8 cellular contexts compared by ENCODE assay signal in genomic region chr1:94418664-94419655, GRCh38. TPM values are rescaled to one million over a fixed set of nuclear protein-coding genes. Genes with fewer than 3 reads are reported as not detected.
DNase-seq lines count a peak whose midpoint lies in the region; ATAC-seq, FAIRE-seq and TF ChIP-seq lines count a peak whose summit lies in the region.

No MANE protein-coding gene starts in this region.

- H3K9ac ChIP-seq in SK-N-SH, result peak overlapping the region; percentile 69
- H3K9ac ChIP-seq in H1 (replicated peaks in 1 of 4; ENCODE audit: extremely low read depth in 1 of 4, low read depth in 3 of 4, low read length in 3 of 4), result peak overlapping the region; percentile 60 to 78 (median 70)

- no peak overlapping the region for H2BK12ac ChIP-seq in H1 (ENCODE audit: low read depth, low read length)

- ATAC-seq in CD4-positive, CD25-positive, alpha-beta regulatory T cell (ENCODE audit: low read depth in 2 of 2), result peak in 1 of 2 donors; percentile 0
- ATAC-seq in GM18873 (IDR thresholded peaks at IDR 0.05; ENCODE audit: low FRiP score, unreplicated experiment) (peak; percentile 24), HG03432 (IDR thresholded peaks at IDR 0.05; ENCODE audit: unreplicated experiment) (peak; percentile 28), memory B cell (ENCODE audit: low read depth) (peak; percentile 1)

- H3K9me2 ChIP-seq in SK-N-SH, result no peaks in the 10 kb centered on the region

- no peak overlapping the region for H2BK15ac ChIP-seq in H1 (ENCODE audit: low read length)

- H4K8ac ChIP-seq in H1 (ENCODE audit: extremely low read depth, insufficient read depth, low read length), result peak overlapping the region; percentile 92; the same call in 1 of the 2 replicates

- TF ChIP-seq EP300 in SK-N-SH (IDR thresholded peaks at IDR 0.05; ENCODE audit: borderline replicate concordance in 1 of 2, low read depth in 1 of 2, low read length in 1 of 2) (no peak), H1 (IDR thresholded peaks at IDR 0.05; ENCODE audit: borderline replicate concordance in 1 of 2, low read depth in 2 of 2, low read length in 2 of 2) (no peak)

- no peak overlapping the region for H2BK120ac ChIP-seq in H1 (replicated peaks; ENCODE audit: low read depth, low read length)

- peaks cover 50% of the 10 kb centered on the region for H3K79me2 ChIP-seq in SK-N-SH (ENCODE audit: insufficient read depth)
- H3K79me2 ChIP-seq in H1 (ENCODE audit: control insufficient read depth in 1 of 2, insufficient read depth in 2 of 2, low read length in 2 of 2), result peaks cover 0 to 48% of the 10 kb centered on the region in 2 experiments; a peak in 3 of 4 replicates

- H2AK5ac ChIP-seq in H1 (ENCODE audit: low read depth, low read length), result no peak overlapping the region

- H2AFZ ChIP-seq in SK-N-SH (ENCODE audit: low read depth) (peak overlapping the region; percentile 78; the same call in 1 of the 2 replicates), H1 (ENCODE audit: low read length) (peak overlapping the region; percentile 48; the same call in 1 of the 2 replicates)

- H3K27ac ChIP-seq in CD4-positive, CD25-positive, alpha-beta regulatory T cell (ENCODE audit: insufficient read depth, low read length, poor library complexity, severe bottlenecking), result peak overlapping the region; percentile 80
- peak overlapping the region; percentile 85 to 89 for H3K27ac ChIP-seq in SK-N-SH (ENCODE audit: low read depth in 2 of 2, low read length in 1 of 2)
- no peak overlapping the region; the same call in 1 of the 2 replicates for H3K27ac ChIP-seq in H1 (ENCODE audit: low read depth, low read length)
- H3K27ac ChIP-seq in thyroid gland, result peak overlapping the region; percentile 85 to 92 (median 90)

- H4K91ac ChIP-seq in H1 (replicated peaks; ENCODE audit: insufficient read length, low read length), result no peak overlapping the region

- H3K23me2 ChIP-seq in H1 (ENCODE audit: low read depth, low read length), result peaks cover 15% of the 10 kb centered on the region

- peaks cover 2% of the 10 kb centered on the region for H3K27me3 ChIP-seq in CD4-positive, CD25-positive, alpha-beta regulatory T cell (ENCODE audit: control insufficient read depth, insufficient read depth, low read length)
- H3K27me3 ChIP-seq in SK-N-SH (ENCODE audit: insufficient read depth) (no peaks in the 10 kb centered on the region), H1 (replicated peaks in 1 of 4; ENCODE audit: control insufficient read depth in 3 of 4, extremely low read depth in 1 of 4, insufficient read depth in 3 of 4, low read length in 3 of 4) (peaks cover 0 to 3% (median 0%) of the 10 kb centered on the region in 4 experiments; a peak in 2 of 7 replicates), thyroid gland (no peaks in the 10 kb centered on the region)

- H3K4me3 Mint-ChIP-seq in CD4-positive, CD25-positive, alpha-beta regulatory T cell, result no peak overlapping the region
- peak overlapping the region; percentile 44 for H3K4me3 Mint-ChIP-seq in memory B cell

- no peak for FAIRE-seq in H1 (lab: Jason Lieb, UNC)

- peaks cover 25% of the 10 kb centered on the region for H3K4me1 ChIP-seq in CD4-positive, CD25-positive, alpha-beta regulatory T cell (ENCODE audit: control insufficient read depth, insufficient read depth, low read length, poor library complexity, severe bottlenecking)
- H3K4me1 ChIP-seq in SK-N-SH (ENCODE audit: control insufficient read depth in 1 of 2, insufficient read depth in 2 of 2, low read depth in 1 of 2, low read length in 1 of 2) (peaks cover 22 to 24% of the 10 kb centered on the region in 2 experiments), H1 (replicated peaks in 1 of 4; ENCODE audit: control insufficient read depth in 3 of 4, insufficient read depth in 4 of 4, low read length in 3 of 4) (peaks cover 0 to 7% (median 0%) of the 10 kb centered on the region in 4 experiments; a peak in 4 of 7 replicates), thyroid gland (peaks cover 10 to 34% of the 10 kb centered on the region in 2 donors)

- peak overlapping the region; percentile 33 to 85 (median 83) for H3K27ac Mint-ChIP-seq in CD4-positive, CD25-positive, alpha-beta regulatory T cell
- H3K27ac Mint-ChIP-seq in memory B cell, result no peak overlapping the region

- no peak overlapping the region for H2BK20ac ChIP-seq in H1 (ENCODE audit: low read length)

- H4K5ac ChIP-seq in H1 (ENCODE audit: insufficient read length, low read depth, low read length), result peak overlapping the region; percentile 88

- H3K23ac ChIP-seq in H1 (ENCODE audit: insufficient read length), result no peak overlapping the region

- no peak overlapping the region for H3K14ac ChIP-seq in H1 (ENCODE audit: insufficient read length)

- WGBS in SK-N-SH (ENCODE audit: low lambda C conversion rate), result 5% methylated on average over 49 of the region's 52 CpGs
- WGBS in H1 (ENCODE audit: extremely low coverage in 1 of 2, insufficient coverage in 1 of 2, insufficient read length in 1 of 2, insufficient replicate concordance in 2 of 2, low coverage in 1 of 2, low lambda C conversion rate in 2 of 2, missing lambda C conversion rate in 1 of 2), 2 experiments, result 9% methylated on average over 49 of the region's 52 CpGs; no CpG with 5 or more reads in 1 of the 2 experiments
- 8% methylated on average over 27 to 29 of the region's 52 CpGs for WGBS in thyroid gland, 2 donors

- peak overlapping the region; percentile 84 for H3K56ac ChIP-seq in H1 (replicated peaks; ENCODE audit: insufficient read length, low read depth, low read length)

- peaks cover 12% of the 10 kb centered on the region for H3F3A ChIP-seq in SK-N-SH (replicated peaks; ENCODE audit: insufficient read depth)

- peak overlapping the region; percentile 80 for H3K4me2 ChIP-seq in SK-N-SH
- H3K4me2 ChIP-seq in H1 (ENCODE audit: insufficient read depth in 1 of 2, low read depth in 2 of 2, low read length in 2 of 2), result peak overlapping the region; percentile 91 to 99

- DNase-seq in CD4-positive, CD25-positive, alpha-beta regulatory T cell, result peak in 2 of 3 donors; percentile 2 to 15
- DNase-seq in SK-N-SH (peak; percentile 72), H1 (ENCODE audit: low read depth in 1 of 2, low spot score in 2 of 2) (no peak), memory B cell (ENCODE audit: low spot score in 2 of 2) (no peak), thyroid gland (peak; percentile 82 to 87), MV-4-11 (lab: John Stamatoyannopoulos, UW) (no peak)

- H3K9me3 Mint-ChIP-seq in CD4-positive, CD25-positive, alpha-beta regulatory T cell, result no peaks in the 10 kb centered on the region
- no peaks in the 10 kb centered on the region for H3K9me3 Mint-ChIP-seq in memory B cell

- TF ChIP-seq POLR2A in H1 (IDR thresholded peaks at IDR 0.05; ENCODE audit: control extremely low read depth in 1 of 2, low read depth in 2 of 2, low read length in 2 of 2) (no peak), thyroid gland (IDR thresholded peaks at IDR 0.05) (no peak)

- TF ChIP-seq CTCF in SK-N-SH (IDR thresholded peaks at IDR 0.05) (no peak), H1 (IDR thresholded peaks at IDR 0.05; ENCODE audit: control extremely low read depth in 1 of 3, insufficient read depth in 1 of 3, low read depth in 1 of 3, low read length in 3 of 3) (no peak), thyroid gland (IDR thresholded peaks at IDR 0.05) (no peak)

- CTCF ChIA-PET in SK-N-SH (lab: Yijun Ruan, JAX), result interaction anchor here (1.3 to 1.5 kb wide), 2 partner anchors 386 to 393 kb away, joined by 3 to 4 read pairs; no protein-coding TSS in a partner anchor
- CTCF ChIA-PET in H1 (lab: Charles Lee; ENCODE audit: partially characterized antibody), result interaction anchor here (1.1 to 1.2 kb wide), 2 partner anchors 83 to 181 kb away, joined by 3 to 4 read pairs; partner anchors contain the start of gene ARHGAP29

- H3K79me1 ChIP-seq in H1 (ENCODE audit: low read depth, low read length), result 0 out of 2 replicates have a peak, but pooled peaks cover 3% of the 10 kb centered on the region

- H3K4ac ChIP-seq in H1 (replicated peaks; ENCODE audit: insufficient read length, low read depth, low read length), result no peak overlapping the region

- peaks cover 11% of the 10 kb centered on the region for H3K27me3 Mint-ChIP-seq in CD4-positive, CD25-positive, alpha-beta regulatory T cell
- peaks cover 5% of the 10 kb centered on the region for H3K27me3 Mint-ChIP-seq in memory B cell

- intact Hi-C loops in thyroid gland (cut with DNase I), result no loop called here

- peak overlapping the region; percentile 51; the same call in 1 of the 2 replicates for H3K18ac ChIP-seq in H1 (ENCODE audit: extremely low read depth, low read length)

- TF ChIP-seq RAD21 in SK-N-SH (IDR thresholded peaks at IDR 0.05; ENCODE audit: low read length) (no peak), H1 (IDR thresholded peaks at IDR 0.05 in 1 of 2, conservative IDR thresholded peaks at IDR 0.05 in 1 of 2; ENCODE audit: low read depth in 2 of 2, low read length in 2 of 2) (no peak)

- POLR2A ChIA-PET in SK-N-SH (lab: Yijun Ruan, JAX) (interaction anchor here (1.9 kb wide), 1 partner anchor 27 kb away, joined by 5 read pairs; no protein-coding TSS in a partner anchor), H1 (lab: Charles Lee; ENCODE audit: partially characterized antibody) (interaction anchor here (1.0 kb wide), 1 partner anchor 10 kb away, joined by 3 read pairs; no protein-coding TSS in a partner anchor)

- no peaks in the 10 kb centered on the region for H3K9me3 ChIP-seq in CD4-positive, CD25-positive, alpha-beta regulatory T cell (ENCODE audit: control insufficient read depth in 2 of 2, low read length in 2 of 2)
- H3K9me3 ChIP-seq in SK-N-SH (no peaks in the 10 kb centered on the region), H1 (ENCODE audit: insufficient read depth in 2 of 2, low read depth in 1 of 2, low read length in 1 of 2) (no peaks in the 10 kb centered on the region), thyroid gland (no peaks in the 10 kb centered on the region)

- H4K20me1 ChIP-seq in SK-N-SH (ENCODE audit: insufficient read depth), result peaks cover 22% of the 10 kb centered on the region
- H4K20me1 ChIP-seq in H1 (replicated peaks in 1 of 2; ENCODE audit: control insufficient read depth in 1 of 2, insufficient read depth in 2 of 2, low read length in 2 of 2), result peaks cover 0 to 3% of the 10 kb centered on the region in 2 experiments

- H3K4me3 ChIP-seq in CD4-positive, CD25-positive, alpha-beta regulatory T cell (ENCODE audit: low read depth, low read length), result peak overlapping the region; percentile 84
- peak overlapping the region; percentile 78 to 96 for H3K4me3 ChIP-seq in SK-N-SH (ENCODE audit: low read depth in 2 of 2, low read length in 1 of 2)
- H3K4me3 ChIP-seq in H1 (ENCODE audit: extremely low read depth in 1 of 4, insufficient read depth in 2 of 4, low read depth in 3 of 4, low read length in 4 of 4), result peak overlapping the region; percentile 75 to 94 (median 90)
- H3K4me3 ChIP-seq in thyroid gland (replicated peaks in 1 of 3), result peak overlapping the region; percentile 79 to 91 (median 83)

- H2BK5ac ChIP-seq in H1 (ENCODE audit: low read depth, low read length), result no peak overlapping the region

- H3K4me1 Mint-ChIP-seq in CD4-positive, CD25-positive, alpha-beta regulatory T cell, result peaks cover 26 to 56% (median 43%) of the 10 kb centered on the region in 4 donors
- peaks cover 20% of the 10 kb centered on the region for H3K4me1 Mint-ChIP-seq in memory B cell

- no peaks in the 10 kb centered on the region for H3K36me3 ChIP-seq in CD4-positive, CD25-positive, alpha-beta regulatory T cell (ENCODE audit: control insufficient read depth, insufficient read depth, low read length)
- no peaks in the 10 kb centered on the region for H3K36me3 ChIP-seq in SK-N-SH (replicated peaks in 1 of 2; ENCODE audit: control insufficient read depth in 1 of 2, insufficient read depth in 2 of 2, low read length in 1 of 2)
- H3K36me3 ChIP-seq in H1 (ENCODE audit: control insufficient read depth in 2 of 4, insufficient read depth in 4 of 4, low read length in 3 of 4), result no peaks in the 10 kb centered on the region
- no peaks in the 10 kb centered on the region for H3K36me3 ChIP-seq in thyroid gland

- no peaks in the 10 kb centered on the region for H3K36me3 Mint-ChIP-seq in CD4-positive, CD25-positive, alpha-beta regulatory T cell
- H3K36me3 Mint-ChIP-seq in memory B cell, result no peaks in the 10 kb centered on the region

RNA-seq across cellular contexts. Expression of gene ABCD3, which starts 0.8 kb away (rescaled TPM):
- 19.4 TPM for total RNA-seq in CD4-positive, CD25-positive, alpha-beta regulatory T cell
- 10 to 100 TPM; 15.3 to 21.6 (median 18.9) TPM for polyA plus RNA-seq in CD4-positive, CD25-positive, alpha-beta regulatory T cell
- polyA plus RNA-seq in SK-N-SH (2012; rRNA removed) (6.5 and 8.7 TPM in 2 replicates), H1 (2011; rRNA removed) (3.6 and 6.6 TPM in 2 replicates)
- polyA plus RNA-seq in SK-N-SH (2012; cell fraction: cytosol; rRNA removed), result 11.1 and 12.5 TPM in 2 replicates
- polyA plus RNA-seq in SK-N-SH (2012; cell fraction: nucleus; rRNA removed), result 5.2 and 14.4 TPM in 2 replicates
- 28.1 and 29.4 TPM in 2 replicates for total RNA-seq in H1 (2021; fragmentation: NEBNext Ultra II Directional; extraction: Animal tissue kit (Norgen Biotek cat#: 25700))
- 8.2 TPM for polyA plus RNA-seq in H1 (2011; cell fraction: cytosol; rRNA removed)
- 4.6 TPM for polyA plus RNA-seq in H1 (2011; cell fraction: nucleus; rRNA removed)
- polyA plus RNA-seq in H1 (2012, experiment 1 of 2), result 9.8 to 19.7 TPM (median 12.2 TPM) in 4 replicates
- 1.6 TPM for polyA plus RNA-seq in H1 (2012, experiment 2 of 2)
- 17.0 TPM for polyA plus RNA-seq in H1 (2013, experiment 1 of 2)
- 16.9 TPM for polyA plus RNA-seq in H1 (2013, experiment 2 of 2)
- polyA minus RNA-seq in H1 (2011; rRNA and poly(A)+ RNA removed), result 13.9 and 16.4 TPM in 2 replicates
- 8.2 TPM for polyA minus RNA-seq in H1 (2011; cell fraction: cytosol; rRNA and poly(A)+ RNA removed)
- 21.7 TPM for polyA minus RNA-seq in H1 (2011; cell fraction: nucleus; rRNA and poly(A)+ RNA removed)
- 10 to 100 TPM; 45.3 to 52.1 (median 49.2) TPM for total RNA-seq in thyroid gland

Comparison
In these comparisons a context has a peak if more than half of its experiments do, and no peak if none do; other contexts are left out.
1. DNase-seq: peak in CD4-positive, CD25-positive, alpha-beta regulatory T cell (2 of 3), SK-N-SH (single experiment) and thyroid gland (2 of 2); none in H1 (0 of 2), memory B cell (0 of 2) and MV-4-11 (single experiment).
2. Peak in every context shown above with its lines, with median percentiles within 50 percentile points of each other: H3K4me3 ChIP-seq.